ENCODE assay signal across 18 cellular contexts in genomic region chr2:38797276-38797675, GRCh38. TPM values are rescaled to one million over a fixed set of nuclear protein-coding genes. Genes with fewer than 3 reads are reported as not detected.
DNase-seq lines count a peak whose midpoint lies in the region; TF ChIP-seq lines count a peak whose summit lies in the region.
"Had no signal": no experiment of that assay in that cellular context is flagged by ENCODE, and none has a peak within 500 bp of the region (broad histone marks: within the 10 kb centered on the region; RNA-seq: fewer than 3 reads in every experiment).

No MANE protein-coding gene starts in this region.

- TF ChIP-seq EP300 in SK-N-SH (IDR thresholded peaks at IDR 0.05; ENCODE audit: borderline replicate concordance in 1 of 2, low read depth in 1 of 2, low read length in 1 of 2) = no peak

- no peak for TF ChIP-seq RAD21 in SK-N-SH (IDR thresholded peaks at IDR 0.05; ENCODE audit: low read length)

- H3K9ac ChIP-seq in SK-N-SH = no peak overlapping the region
- H3K9ac ChIP-seq: BLaER1 had no signal

- no peak overlapping the region for H3K27ac Mint-ChIP-seq in activated naive CD4-positive, alpha-beta T cell treated with anti-CD3 and anti-CD28 coated beads for 36 hours
- H3K27ac Mint-ChIP-seq: IgD-negative memory B cell had no signal

- no peak overlapping the region for H3K4me3 ChIP-seq in SK-N-SH (ENCODE audit: low read depth in 2 of 2, low read length in 1 of 2)
- H3K4me3 ChIP-seq in retinal pigment epithelial cell (ENCODE audit: low read length) = no peak overlapping the region
- H3K4me3 ChIP-seq in BE2C (ENCODE audit: low read depth, low read length) = no peak overlapping the region
- no peak overlapping the region for H3K4me3 ChIP-seq in esophagus squamous epithelium
- H3K4me3 ChIP-seq: ascending aorta, BLaER1, colonic mucosa, mucosa of descending colon, sigmoid colon had no signal

- H3K4me3 Mint-ChIP-seq in activated naive CD4-positive, alpha-beta T cell treated with anti-CD3 and anti-CD28 coated beads for 36 hours = no peak overlapping the region
- H3K4me3 Mint-ChIP-seq: IgD-negative memory B cell had no signal

- TF ChIP-seq CTCF in SK-N-SH (IDR thresholded peaks at IDR 0.05) (no peak), retinal pigment epithelial cell (conservative IDR thresholded peaks at IDR 0.05; ENCODE audit: low read depth, low read length) (no peak), BE2C (IDR thresholded peaks at IDR 0.05; ENCODE audit: low read depth, low read length) (no peak), esophagus squamous epithelium (IDR thresholded peaks at IDR 0.05) (no peak)

- intact Hi-C loops in esophagus squamous epithelium (cut with DNase I) = no loop called here
- intact Hi-C loops in activated naive CD4-positive, alpha-beta T cell treated with anti-CD3 and anti-CD28 coated beads for 36 hours (cut with micrococcal nuclease) = no loop called here

- H3K9me2 ChIP-seq in SK-N-SH = no peaks in the 10 kb centered on the region

- no peak overlapping the region for H2AFZ ChIP-seq in SK-N-SH (ENCODE audit: low read depth)

- H3K9me3 ChIP-seq in SK-N-SH = no peaks in the 10 kb centered on the region
- no peaks in the 10 kb centered on the region for H3K9me3 ChIP-seq in BE2C
- H3K9me3 ChIP-seq in esophagus squamous epithelium = no peaks in the 10 kb centered on the region
- H3K9me3 ChIP-seq: ascending aorta, BLaER1, colonic mucosa, mucosa of descending colon, sigmoid colon had no signal

- H3K4me1 ChIP-seq in SK-N-SH (ENCODE audit: control insufficient read depth in 1 of 2, insufficient read depth in 2 of 2, low read depth in 1 of 2, low read length in 1 of 2) (no peaks in the 10 kb centered on the region), BE2C (no peaks in the 10 kb centered on the region), esophagus squamous epithelium (no peaks in the 10 kb centered on the region)
- H3K4me1 ChIP-seq: ascending aorta, BLaER1, colonic mucosa, sigmoid colon had no signal

- no peaks in the 10 kb centered on the region for H3K79me2 ChIP-seq in SK-N-SH (ENCODE audit: insufficient read depth)

- H3K4me1 Mint-ChIP-seq in activated naive CD4-positive, alpha-beta T cell treated with anti-CD3 and anti-CD28 coated beads for 36 hours (ENCODE audit: low read depth) = no peaks in the 10 kb centered on the region
- H3K4me1 Mint-ChIP-seq: IgD-negative memory B cell had no signal

- no peaks in the 10 kb centered on the region for H4K20me1 ChIP-seq in SK-N-SH (ENCODE audit: insufficient read depth)
- H4K20me1 ChIP-seq: BLaER1 had no signal

- no peaks in the 10 kb centered on the region for H3K9me3 Mint-ChIP-seq in activated naive CD4-positive, alpha-beta T cell treated with anti-CD3 and anti-CD28 coated beads for 36 hours
- H3K9me3 Mint-ChIP-seq: IgD-negative memory B cell had no signal

- DNase-seq in HK-2 (ENCODE audit: unreplicated experiment) = peak; percentile 38
- DNase-seq in SK-N-SH = no peak
- DNase-seq in glomerular endothelial cell (ENCODE audit: extremely low read depth, low read depth, low spot score) = peak; percentile 79
- DNase-seq in retinal pigment epithelial cell (ENCODE audit: low read depth) = peak; percentile 43
- no peak for DNase-seq in BE2C
- DNase-seq in esophagus squamous epithelium (lab: John Stamatoyannopoulos, UW) = no peak
- DNase-seq in activated naive CD4-positive, alpha-beta T cell treated with anti-CD3 and anti-CD28 coated beads for 36 hours = no peak
- DNase-seq: activated naive CD4-positive, alpha-beta T cell treated with Interleukin-2 at 50 U/mL for 16 hours; colonic mucosa; GF-D8; mucosa of descending colon; NCI-H1048; NCI-H2029 treated with DMSO at 0.1 percent for 48 hours; NCI-H510A; sigmoid colon had no signal

- no peak overlapping the region for H3K4me2 ChIP-seq in SK-N-SH
- H3K4me2 ChIP-seq: BLaER1 had no signal

- POLR2A ChIA-PET in SK-N-SH (lab: Yijun Ruan, JAX) = no interaction called here

- H3K36me3 Mint-ChIP-seq in activated naive CD4-positive, alpha-beta T cell treated with anti-CD3 and anti-CD28 coated beads for 36 hours (ENCODE audit: low read depth) = peaks cover 5% of the 10 kb centered on the region

- no peaks in the 10 kb centered on the region for H3K27me3 Mint-ChIP-seq in activated naive CD4-positive, alpha-beta T cell treated with anti-CD3 and anti-CD28 coated beads for 36 hours (ENCODE audit: low read depth)
- H3K27me3 Mint-ChIP-seq: IgD-negative memory B cell had no signal

- CTCF ChIA-PET in SK-N-SH (lab: Yijun Ruan, JAX) = interaction anchor here (2.4 kb wide), 1 partner anchor 10 kb away, joined by 9 read pairs; no protein-coding TSS in a partner anchor
- CTCF ChIA-PET in activated naive CD4-positive, alpha-beta T cell treated with anti-CD3 and anti-CD28 coated beads for 36 hours (lab: Charles Lee) = no interaction called here

- H3K27me3 ChIP-seq in SK-N-SH (ENCODE audit: insufficient read depth) (no peaks in the 10 kb centered on the region), BE2C (no peaks in the 10 kb centered on the region), esophagus squamous epithelium (no peaks in the 10 kb centered on the region)
- H3K27me3 ChIP-seq: ascending aorta, BLaER1, colonic mucosa, sigmoid colon had no signal

- peaks cover 3% of the 10 kb centered on the region for H3F3A ChIP-seq in SK-N-SH (replicated peaks; ENCODE audit: insufficient read depth)

- peaks cover 8 to 14% of the 10 kb centered on the region in 2 experiments for H3K36me3 ChIP-seq in SK-N-SH (replicated peaks in 1 of 2; ENCODE audit: control insufficient read depth in 1 of 2, insufficient read depth in 2 of 2, low read length in 1 of 2)
- H3K36me3 ChIP-seq in BE2C = peaks cover 12% of the 10 kb centered on the region; the same call in 1 of the 2 replicates
- H3K36me3 ChIP-seq in esophagus squamous epithelium = peaks cover 0 to 38% (median 0%) of the 10 kb centered on the region in 3 donors
- H3K36me3 ChIP-seq: colonic mucosa had no signal

- no peak for TF ChIP-seq POLR2A in esophagus squamous epithelium (IDR thresholded peaks at IDR 0.05)

- 75% methylated on average over 10 of the region's 10 CpGs for WGBS in SK-N-SH (ENCODE audit: low lambda C conversion rate)
- 84 to 90% methylated on average over 10 of the region's 10 CpGs for WGBS in esophagus squamous epithelium, 2 donors

- H3K27ac ChIP-seq in SK-N-SH (ENCODE audit: low read depth in 2 of 2, low read length in 1 of 2) (no peak overlapping the region), esophagus squamous epithelium (no peak overlapping the region)
- H3K27ac ChIP-seq: ascending aorta, BLaER1, colonic mucosa, sigmoid colon had no signal

TF ChIP-seq in SK-N-SH, 30 proteins besides CTCF, POLR2A, EP300 and RAD21 (continues in another document):
- TF ChIP-seq, protein P1, sequence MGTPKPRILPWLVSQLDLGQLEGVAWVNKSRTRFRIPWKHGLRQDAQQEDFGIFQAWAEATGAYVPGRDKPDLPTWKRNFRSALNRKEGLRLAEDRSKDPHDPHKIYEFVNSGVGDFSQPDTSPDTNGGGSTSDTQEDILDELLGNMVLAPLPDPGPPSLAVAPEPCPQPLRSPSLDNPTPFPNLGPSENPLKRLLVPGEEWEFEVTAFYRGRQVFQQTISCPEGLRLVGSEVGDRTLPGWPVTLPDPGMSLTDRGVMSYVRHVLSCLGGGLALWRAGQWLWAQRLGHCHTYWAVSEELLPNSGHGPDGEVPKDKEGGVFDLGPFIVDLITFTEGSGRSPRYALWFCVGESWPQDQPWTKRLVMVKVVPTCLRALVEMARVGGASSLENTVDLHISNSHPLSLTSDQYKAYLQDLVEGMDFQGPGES (IDR thresholded peaks at IDR 0.05; ENCODE audit: low read depth, low read length) = no peak
- TF ChIP-seq SIN3A (IDR thresholded peaks at IDR 0.05; ENCODE audit: borderline replicate concordance, low read depth, low read length) (no peak), POLR2AphosphoS5 (IDR thresholded peaks at IDR 0.05; ENCODE audit: low read depth, low read length) (no peak), ELF1 (IDR thresholded peaks at IDR 0.05) (no peak), NFIC (IDR thresholded peaks at IDR 0.05; ENCODE audit: borderline replicate concordance) (no peak)
- TF ChIP-seq, protein P2, sequence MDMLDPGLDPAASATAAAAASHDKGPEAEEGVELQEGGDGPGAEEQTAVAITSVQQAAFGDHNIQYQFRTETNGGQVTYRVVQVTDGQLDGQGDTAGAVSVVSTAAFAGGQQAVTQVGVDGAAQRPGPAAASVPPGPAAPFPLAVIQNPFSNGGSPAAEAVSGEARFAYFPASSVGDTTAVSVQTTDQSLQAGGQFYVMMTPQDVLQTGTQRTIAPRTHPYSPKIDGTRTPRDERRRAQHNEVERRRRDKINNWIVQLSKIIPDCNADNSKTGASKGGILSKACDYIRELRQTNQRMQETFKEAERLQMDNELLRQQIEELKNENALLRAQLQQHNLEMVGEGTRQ (IDR thresholded peaks at IDR 0.05; ENCODE audit: borderline replicate concordance, low read depth, low read length) = no peak
- TF ChIP-seq, protein P3, sequence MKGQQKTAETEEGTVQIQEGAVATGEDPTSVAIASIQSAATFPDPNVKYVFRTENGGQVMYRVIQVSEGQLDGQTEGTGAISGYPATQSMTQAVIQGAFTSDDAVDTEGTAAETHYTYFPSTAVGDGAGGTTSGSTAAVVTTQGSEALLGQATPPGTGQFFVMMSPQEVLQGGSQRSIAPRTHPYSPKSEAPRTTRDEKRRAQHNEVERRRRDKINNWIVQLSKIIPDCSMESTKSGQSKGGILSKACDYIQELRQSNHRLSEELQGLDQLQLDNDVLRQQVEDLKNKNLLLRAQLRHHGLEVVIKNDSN (IDR thresholded peaks at IDR 0.05; ENCODE audit: borderline replicate concordance, low read depth) = no peak

RNA-seq across cellular contexts. Expression of gene GEMIN6, which starts 19.3 kb away (rescaled TPM):
- 19.2 and 21.6 TPM in 2 replicates for polyA plus RNA-seq in SK-N-SH (2012; rRNA removed)
- 24.1 and 29.9 TPM in 2 replicates for polyA plus RNA-seq in SK-N-SH (2012; cell fraction: cytosol; rRNA removed)
- polyA plus RNA-seq in SK-N-SH (2012; cell fraction: nucleus; rRNA removed) = 4.5 and 7.4 TPM in 2 replicates
- total RNA-seq in glomerular endothelial cell (5.0 and 5.2 TPM in 2 replicates), esophagus squamous epithelium (1 to 10 TPM; 3.7 to 7.2 (median 4.9) TPM)
- polyA plus RNA-seq in BE2C (2012; ENCODE audit: insufficient read depth, insufficient read length, low read depth) = 23.5 TPM
- total RNA-seq in activated naive CD4-positive, alpha-beta T cell treated with anti-CD3 and anti-CD28 coated beads for 36 hours = 10 to 100 TPM; 23.7 to 24.5 TPM

RNA-seq across cellular contexts. Expression of gene SRSF7, which starts 46.1 kb away (rescaled TPM):
- 199 and 212 TPM in 2 replicates for polyA plus RNA-seq in SK-N-SH (2012; rRNA removed)
- 195 and 227 TPM in 2 replicates for polyA plus RNA-seq in SK-N-SH (2012; cell fraction: cytosol; rRNA removed)
- 186 and 370 TPM in 2 replicates for polyA plus RNA-seq in SK-N-SH (2012; cell fraction: nucleus; rRNA removed)
- total RNA-seq in glomerular endothelial cell (86.9 and 97.4 TPM in 2 replicates), esophagus squamous epithelium (100 to 1,000 TPM in 2 of 4 donors, 10 to 100 TPM in 2; 57.0 to 127 (median 103) TPM)
- 228 TPM for polyA plus RNA-seq in BE2C (2012; ENCODE audit: insufficient read depth, insufficient read length, low read depth)
- 100 to 1,000 TPM; 212 to 217 TPM for total RNA-seq in activated naive CD4-positive, alpha-beta T cell treated with anti-CD3 and anti-CD28 coated beads for 36 hours

Comparison
In these comparisons a context has a peak if more than half of its experiments do, and no peak if none do; other contexts are left out.
1. DNase-seq: peak in HK-2 (single experiment), glomerular endothelial cell (single experiment) and retinal pigment epithelial cell (single experiment); none in SK-N-SH (single experiment), BE2C (single experiment), esophagus squamous epithelium (single experiment) and activated naive CD4-positive, alpha-beta T cell treated with anti-CD3 and anti-CD28 coated beads for 36 hours (single experiment).